25 cellular contexts compared by ENCODE assay signal in genomic region chr2:71991397-71991796, GRCh38.
"Had no signal": no experiment of that assay in that cellular context is flagged by ENCODE, and none has a peak within 500 bp of the region (broad histone marks: within the 10 kb centered on the region; RNA-seq: fewer than 3 reads in every experiment).

No MANE protein-coding gene starts in this region.

- H3K4me3 ChIP-seq: gastroesophageal sphincter, heart left ventricle, hepatocyte, left lung, lower lobe of right lung had no signal

- H3K9me3 ChIP-seq: gastroesophageal sphincter, heart left ventricle, left lung, lower lobe of right lung had no signal

- H3K27ac Mint-ChIP-seq: dendritic cell treated with granulocyte-macrophage colony-stimulating factor and Interleukin-4, amounts not matched to agents 40 ng/mL and 50 ng/mL, for 4 days; effector memory CD8-positive, alpha-beta T cell; endodermal cell; immature natural killer cell; memory B cell had no signal

- FAIRE-seq: colon, endometrium, frontal cortex had no signal

- DNase-seq: cortex of kidney; effector CD8-positive, alpha-beta T cell; effector memory CD8-positive, alpha-beta T cell; endodermal cell; erythroblast; foreskin keratinocyte; heart left ventricle; hypothalamus; immature natural killer cell; islet precursor cell; left cardiac atrium; left lung; left ventricle myocardium superior; lower lobe of right lung; mesendoderm; midbrain had no signal

- H3K9me3 Mint-ChIP-seq: dendritic cell treated with granulocyte-macrophage colony-stimulating factor and Interleukin-4, amounts not matched to agents 40 ng/mL and 50 ng/mL, for 4 days; endodermal cell; memory B cell had no signal

- H3K36me3 ChIP-seq: gastroesophageal sphincter, heart left ventricle, left lung, lower lobe of right lung had no signal

- ATAC-seq: effector memory CD8-positive, alpha-beta T cell; esophagus mucosa; foreskin keratinocyte; gastroesophageal sphincter; heart left ventricle; left cardiac atrium; left lung; left ventricle myocardium superior; lower lobe of right lung had no signal

- H3K4me1 ChIP-seq: foreskin keratinocyte, gastroesophageal sphincter, heart left ventricle, left lung, lower lobe of right lung had no signal

- H3K27me3 Mint-ChIP-seq: dendritic cell treated with granulocyte-macrophage colony-stimulating factor and Interleukin-4, amounts not matched to agents 40 ng/mL and 50 ng/mL, for 4 days had no signal

- H3K4me3 Mint-ChIP-seq: dendritic cell treated with granulocyte-macrophage colony-stimulating factor and Interleukin-4, amounts not matched to agents 40 ng/mL and 50 ng/mL, for 4 days; effector memory CD8-positive, alpha-beta T cell; endodermal cell; immature natural killer cell; memory B cell had no signal

- H3K4me1 Mint-ChIP-seq: endodermal cell, immature natural killer cell, memory B cell had no signal

- H3K27ac ChIP-seq: epithelial cell of prostate, foreskin keratinocyte, gastroesophageal sphincter, heart left ventricle, hepatocyte, left lung, lower lobe of right lung had no signal

- H3K36me3 Mint-ChIP-seq: immature natural killer cell, memory B cell had no signal

- H3K27me3 ChIP-seq: gastroesophageal sphincter, heart left ventricle, left lung had no signal
